Comparison of ENCODE assay signal across 26 cellular contexts in the genomic region with DNA sequence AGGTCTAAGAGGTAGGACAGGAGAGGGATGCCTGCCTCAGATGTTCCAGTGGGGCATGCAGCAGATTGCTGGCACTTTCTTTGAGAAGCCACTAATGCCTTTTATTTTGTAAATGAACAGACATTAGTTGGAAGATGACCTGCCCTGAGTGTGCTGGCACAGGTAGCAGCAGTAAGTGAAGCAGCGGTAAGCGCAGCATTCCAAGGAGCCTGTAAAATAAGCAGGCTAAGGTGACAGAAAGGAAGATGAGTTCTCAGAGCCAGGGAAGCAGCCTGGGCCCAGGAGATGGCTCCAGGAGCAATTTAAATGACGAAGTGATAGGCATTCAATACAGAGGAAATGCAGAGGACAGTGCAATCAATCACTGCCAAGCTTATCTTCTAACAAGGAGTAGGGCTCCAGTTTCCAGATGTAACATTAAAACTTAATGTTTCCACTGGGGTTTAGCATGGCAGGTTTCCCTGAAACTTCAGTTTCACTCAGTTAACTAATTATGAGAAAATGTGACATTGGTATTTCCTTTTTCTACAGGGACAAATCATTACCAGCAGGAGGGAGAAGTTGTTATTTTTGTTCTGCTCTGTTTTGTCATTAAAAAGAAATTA.
A peak's percentile ranks its signal among the peaks of the same experiment; 100 is the strongest.
DNase-seq lines count a peak whose midpoint lies in the region; TF ChIP-seq lines count a peak whose summit lies in the region.
"Had no signal": no experiment of that assay in that cellular context is flagged by ENCODE, and none has a peak within 500 bp of the region (broad histone marks: within the 10 kb centered on the region; RNA-seq: fewer than 3 reads in every experiment).

No MANE protein-coding gene starts in this region.

- peak overlapping the region; percentile 60 for H3K27ac Mint-ChIP-seq in neural crest cell (ENCODE audit: unreplicated experiment)
- H3K27ac Mint-ChIP-seq: activated naive CD4-positive, alpha-beta T cell treated with anti-CD3 and anti-CD28 coated beads, Interleukin-2, amount 50 U/mL, for 72 hours; immature natural killer cell; T-helper 17 cell had no signal

- TF ChIP-seq EP300 in SK-N-SH (IDR thresholded peaks at IDR 0.05; ENCODE audit: borderline replicate concordance in 1 of 2, low read depth in 1 of 2, low read length in 1 of 2), result no peak; a peak in 1 of 4 replicates

- no peaks in the 10 kb centered on the region for H4K20me1 ChIP-seq in SK-N-SH (ENCODE audit: insufficient read depth)

- H3K4me3 ChIP-seq in SK-N-SH (ENCODE audit: low read depth in 2 of 2, low read length in 1 of 2), result no peak overlapping the region
- no peak overlapping the region for H3K4me3 ChIP-seq in fibroblast of the aortic adventitia (ENCODE audit: low read depth, low read length)
- H3K4me3 ChIP-seq: lower lobe of right lung, PC-9, SJCRH30, tibial artery had no signal

- H3K27me3 ChIP-seq in SK-N-SH (ENCODE audit: insufficient read depth), result no peaks in the 10 kb centered on the region
- H3K27me3 ChIP-seq: brain microvascular endothelial cell, SJCRH30, tibial artery had no signal

- peak overlapping the region; percentile 35 for H3K4me3 Mint-ChIP-seq in neural crest cell
- H3K4me3 Mint-ChIP-seq: immature natural killer cell, T-helper 17 cell had no signal

- POLR2A ChIA-PET in SK-N-SH (lab: Yijun Ruan, JAX), result no interaction called here

- H3K4me1 ChIP-seq in SK-N-SH (ENCODE audit: control insufficient read depth in 1 of 2, insufficient read depth in 2 of 2, low read depth in 1 of 2, low read length in 1 of 2), result peaks cover 0 to 4% of the 10 kb centered on the region in 2 experiments; a peak in 2 of 4 replicates
- H3K4me1 ChIP-seq: lower lobe of right lung, SJCRH30, tibial artery had no signal

- H3F3A ChIP-seq in SK-N-SH (replicated peaks; ENCODE audit: insufficient read depth), result peaks cover 15% of the 10 kb centered on the region

- no peak overlapping the region for H3K4me2 ChIP-seq in SK-N-SH
- H3K4me2 ChIP-seq: PC-9 had no signal

- TF ChIP-seq CTCF in SK-N-SH (IDR thresholded peaks at IDR 0.05), result no peak
- no peak for TF ChIP-seq CTCF in fibroblast of the aortic adventitia (IDR thresholded peaks at IDR 0.05; ENCODE audit: insufficient read depth, low read length)
- no peak for TF ChIP-seq CTCF in neural crest cell (conservative IDR thresholded peaks at IDR 0.05)

- CTCF ChIA-PET in SK-N-SH (lab: Yijun Ruan, JAX), result interaction anchor here (1.1 kb wide), 1 partner anchor 270 kb away, joined by 3 read pairs; no protein-coding TSS in a partner anchor

- H3K36me3 Mint-ChIP-seq in neural crest cell (ENCODE audit: low read depth), result peaks cover 10% of the 10 kb centered on the region
- H3K36me3 Mint-ChIP-seq: activated naive CD4-positive, alpha-beta T cell treated with anti-CD3 and anti-CD28 coated beads, Interleukin-2, amount 50 U/mL, for 72 hours; immature natural killer cell had no signal

- peak; percentile 51 for DNase-seq in GM03348 (ENCODE audit: low spot score)
- no peak for DNase-seq in SK-N-SH
- DNase-seq in fibroblast of the aortic adventitia (ENCODE audit: low read depth), result peak; percentile 63
- no peak for DNase-seq in neural crest cell (ENCODE audit: low read depth, low spot score)
- DNase-seq in stimulated activated CD4-positive, alpha-beta T cell treated with anti-CD3 and anti-CD28 coated beads, Interleukin-2, amount 100 ng/mL, for 24 hours, result no peak
- no peak for DNase-seq in SIG-M5 treated with dmso at 0.1 percent for 504 hours (lab: John Stamatoyannopoulos, UW; ENCODE audit: unreplicated experiment)
- no peak for DNase-seq in pons (ENCODE audit: low spot score)
- DNase-seq: activated CD4-positive, alpha-beta T cell treated with anti-CD3 and anti-CD28 coated beads for 4 hours; brain microvascular endothelial cell; COR-L47; cortex of kidney; DMS79; immature natural killer cell; Kasumi-1; lower lobe of right lung; NCI-H1694; NCI-H345; occipital lobe; PC-9; retina; SJCRH30; stimulated activated CD4-positive, alpha-beta T cell treated with anti-CD3 and anti-CD28 coated beads, Interleukin-4, amount 100 ng/mL, for 1 hour; stimulated activated naive CD8-positive, alpha-beta T cell treated with anti-CD3 and anti-CD28 coated beads, Interleukin-15, Interleukin-2, amounts not matched to agents 100 U/mL and 50 U/mL, for 24 hours; T-helper 17 cell; tibial artery had no signal

- WGBS in SK-N-SH (ENCODE audit: low lambda C conversion rate), result 72% methylated on average over 3 of the region's 3 CpGs

- no peak overlapping the region for H3K9ac ChIP-seq in SK-N-SH

- no peaks in the 10 kb centered on the region for H3K9me2 ChIP-seq in SK-N-SH

- H2AFZ ChIP-seq in SK-N-SH (ENCODE audit: low read depth), result no peak overlapping the region
- H2AFZ ChIP-seq: PC-9 had no signal

- no peaks in the 10 kb centered on the region for H3K27me3 Mint-ChIP-seq in neural crest cell (ENCODE audit: low read depth)

- H3K27ac ChIP-seq in SK-N-SH (ENCODE audit: low read depth in 2 of 2, low read length in 1 of 2), result no peak overlapping the region
- H3K27ac ChIP-seq: brain microvascular endothelial cell, lower lobe of right lung, PC-9, SJCRH30, tibial artery had no signal

- no peak for TF ChIP-seq RAD21 in SK-N-SH (IDR thresholded peaks at IDR 0.05; ENCODE audit: low read length)

- peaks cover 40% of the 10 kb centered on the region for H3K4me1 Mint-ChIP-seq in neural crest cell
- H3K4me1 Mint-ChIP-seq: immature natural killer cell, T-helper 17 cell had no signal

- H3K9me3 Mint-ChIP-seq in neural crest cell, result peaks cover 2% of the 10 kb centered on the region

- no peaks in the 10 kb centered on the region for H3K9me3 ChIP-seq in SK-N-SH
- H3K9me3 ChIP-seq: lower lobe of right lung, SJCRH30, tibial artery had no signal

- H3K36me3 ChIP-seq in SK-N-SH (replicated peaks in 1 of 2; ENCODE audit: control insufficient read depth in 1 of 2, insufficient read depth in 2 of 2, low read length in 1 of 2), result no peaks in the 10 kb centered on the region
- H3K36me3 ChIP-seq: brain microvascular endothelial cell, lower lobe of right lung, SJCRH30, tibial artery had no signal

- H3K79me2 ChIP-seq in SK-N-SH (ENCODE audit: insufficient read depth), result no peaks in the 10 kb centered on the region

TF ChIP-seq in SK-N-SH, 30 proteins besides CTCF, POLR2A, EP300 and RAD21:
- TF ChIP-seq PBX3 (IDR thresholded peaks at IDR 0.05), result peak; percentile 79
- no peak for TF ChIP-seq CHD2 (IDR thresholded peaks at IDR 0.05; ENCODE audit: low read length, partially characterized antibody)
- TF ChIP-seq TCF12 (IDR thresholded peaks at IDR 0.05), result peak; percentile 53; the same call in 1 of the 2 replicates
- no peak for TF ChIP-seq JUND (IDR thresholded peaks at IDR 0.05)
- no peak for TF ChIP-seq NFIC (IDR thresholded peaks at IDR 0.05; ENCODE audit: borderline replicate concordance)
- TF ChIP-seq TEAD4 (IDR thresholded peaks at IDR 0.05; ENCODE audit: borderline replicate concordance, insufficient read depth), result peak; percentile 37; the same call in 1 of the 2 replicates
TF ChIP-seq in SK-N-SH: peak in this region for 3.

Comparison
In these comparisons a context has a peak if more than half of its experiments do, and no peak if none do; other contexts are left out.
1. DNase-seq: peak in GM03348 (single experiment) and fibroblast of the aortic adventitia (single experiment); none in SK-N-SH (single experiment), neural crest cell (single experiment), stimulated activated CD4-positive, alpha-beta T cell treated with anti-CD3 and anti-CD28 coated beads, Interleukin-2, amount 100 ng/mL, for 24 hours (0 of 2), SIG-M5 treated with dmso at 0.1 percent for 504 hours (single experiment) and pons (single experiment).